Comparison of ENCODE assay signal across 9 cellular contexts in the genomic region with DNA sequence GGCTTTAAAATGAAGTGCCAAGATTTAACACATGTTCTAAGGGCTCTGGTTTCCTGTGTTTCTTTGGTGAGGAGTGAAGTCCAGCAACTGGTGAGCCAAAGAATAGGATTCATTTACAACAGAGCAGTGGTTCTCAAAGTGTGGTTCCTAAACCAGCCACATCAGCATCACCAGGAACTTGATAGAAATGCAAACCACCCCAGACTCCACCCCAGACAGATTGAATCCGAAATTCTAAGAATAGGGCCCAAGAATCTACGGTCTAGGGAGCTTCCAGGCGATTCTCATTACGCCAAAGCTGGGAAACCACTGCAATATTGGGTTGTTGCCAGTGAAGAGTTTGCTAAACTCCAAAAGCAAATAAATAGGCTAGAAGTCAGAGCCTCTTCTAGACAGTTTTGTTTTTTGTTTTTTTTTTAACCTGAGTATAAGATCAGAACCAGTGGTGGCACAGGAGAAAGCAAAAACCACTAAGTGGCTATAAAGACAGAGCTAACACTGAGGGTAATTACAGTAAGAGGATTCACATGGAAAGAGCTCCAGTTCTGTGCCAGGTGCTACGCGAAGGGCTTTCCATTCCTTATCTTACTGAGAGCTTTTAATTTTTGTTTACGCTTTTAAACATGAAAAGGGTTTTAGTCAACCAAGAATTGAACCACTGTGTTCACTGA. TPM values are rescaled to one million over a fixed set of nuclear protein-coding genes. Genes with fewer than 3 reads are reported as not detected.
A peak's percentile ranks its signal among the peaks of the same experiment; 100 is the strongest.
DNase-seq lines count a peak whose midpoint lies in the region; ATAC-seq and TF ChIP-seq lines count a peak whose summit lies in the region.
"Had no signal": no experiment of that assay in that cellular context is flagged by ENCODE, and none has a peak within 500 bp of the region (broad histone marks: within the 10 kb centered on the region; RNA-seq: fewer than 3 reads in every experiment).

No MANE protein-coding gene starts in this region.

- no peaks in the 10 kb centered on the region for H3K9me3 ChIP-seq in thoracic aorta

- no peaks in the 10 kb centered on the region for H3K27me3 ChIP-seq in thoracic aorta (replicated peaks; ENCODE audit: insufficient read depth)

- TF ChIP-seq CTCF in astrocyte of the cerebellum (IDR thresholded peaks at IDR 0.05; ENCODE audit: low read depth, low read length, missing control alignments) (no peak), thoracic aorta (IDR thresholded peaks at IDR 0.05) (peak; percentile 19)

- intact Hi-C loops in left colon (cut with DNase I, micrococcal nuclease): no loop called here

- peak overlapping the region; percentile 88 to 95 for H3K27ac ChIP-seq in thoracic aorta

- H3K36me3 ChIP-seq in thoracic aorta: no peaks in the 10 kb centered on the region

- peaks cover 30 to 65% of the 10 kb centered on the region in 2 donors for H3K4me1 ChIP-seq in thoracic aorta (ENCODE audit: control insufficient read depth in 1 of 2, low read depth in 2 of 2)

- H3K4me3 ChIP-seq in astrocyte of the cerebellum (ENCODE audit: low read depth, low read length) (no peak overlapping the region), thoracic aorta (peak overlapping the region; percentile 46)

- in situ Hi-C loops in astrocyte of the cerebellum (cut with HindIII; ENCODE audit: low sequenced_read_pairs): loop anchor here (5.0 kb wide), 1 partner anchor 60 kb away; no protein-coding TSS in a partner anchor

- ATAC-seq in left colon: peak; percentile 52
- peak; percentile 37 for ATAC-seq in thoracic aorta (ENCODE audit: insufficient number of reproducible peaks, low FRiP score, low read depth)
- no peak for ATAC-seq in GM19397 (IDR thresholded peaks at IDR 0.05; ENCODE audit: unreplicated experiment)

- DNase-seq in M059J (ENCODE audit: low read depth) (peak; percentile 29), astrocyte of the cerebellum (ENCODE audit: low read depth) (peak; percentile 95), left colon (no peak), thoracic aorta (ENCODE audit: low spot score) (no peak), NOMO-1 treated with dmso at 0.1 percent for 144 hours (lab: John Stamatoyannopoulos, UW; ENCODE audit: unreplicated experiment) (no peak)
- DNase-seq in activated CD4-positive, alpha-beta T cell treated with anti-CD3 and anti-CD28 coated beads for 4 hours: no peak
- no peak for DNase-seq in activated CD8-positive, alpha-beta memory T cell treated with anti-CD3 and anti-CD28 coated beads, Interleukin-2, amount 50 U/mL, for 4 hours

RNA-seq across cellular contexts. Expression of a gene that starts 42.5 kb away (rescaled TPM):
- total RNA-seq in M059J (2014; rRNA removed; shearing (Covaris generic)): not detected in 2 replicates
- total RNA-seq in left colon (1 to 10 TPM in 1 of 2 donors, under 1 TPM in 1; 0.76 to 1.4 TPM), thoracic aorta (100 to 1,000 TPM; 292 to 375 TPM)

RNA-seq across cellular contexts. Expression of a gene that starts 51.9 kb away (rescaled TPM):
- total RNA-seq in M059J (2014; rRNA removed; shearing (Covaris generic)): 0.10 TPM in 1 of 2 replicates, not detected in the other
- total RNA-seq in left colon (under 1 TPM in 1 of 2 donors, not detected in 1; 0.42 TPM), thoracic aorta (10 to 100 TPM in 1 of 2 donors, 1 to 10 TPM in 1; 4.2 to 13.9 TPM)
- total RNA-seq: lung microvascular endothelial cell had no signal

Comparison
In these comparisons a context has a peak if more than half of its experiments do, and no peak if none do; other contexts are left out.
1. DNase-seq: peak in M059J (single experiment) and astrocyte of the cerebellum (single experiment); none in left colon (0 of 2), thoracic aorta (single experiment), activated CD4-positive, alpha-beta T cell treated with anti-CD3 and anti-CD28 coated beads for 4 hours (0 of 2), activated CD8-positive, alpha-beta memory T cell treated with anti-CD3 and anti-CD28 coated beads, Interleukin-2, amount 50 U/mL, for 4 hours (single experiment) and NOMO-1 treated with dmso at 0.1 percent for 144 hours (single experiment).
2. RNA of a gene that starts 42.5 kb away (total RNA-seq): 292 to 375 TPM in thoracic aorta; 0.76 to 1.4 TPM in left colon and not detected in M059J; every median in the first group is over 100 times any median in the second.